Comparison of ENCODE assay signal across 8 cellular contexts in genomic region chr19:33621811-33622504, GRCh38. TPM values are rescaled to one million over a fixed set of nuclear protein-coding genes. Genes with fewer than 3 reads are reported as not detected.
DNase-seq lines count a peak whose midpoint lies in the region; ATAC-seq and TF ChIP-seq lines count a peak whose summit lies in the region.

Gene CHST8 (plus strand): TSS chr19:33621953. CDS start chr19:33689262, 67,309 bp downstream.

- H3K9ac ChIP-seq in IMR-90 (ENCODE audit: low read depth, low read length), result no peak within 1 kb of the TSS
- H3K9ac ChIP-seq in mammary epithelial cell (ENCODE audit: insufficient read depth, low read length), result no peak within 1 kb of the TSS

- no peak within 1 kb of the TSS for H4K8ac ChIP-seq in IMR-90 (ENCODE audit: low read depth in 2 of 2, low read length in 2 of 2)

- H3K4me1 ChIP-seq in IMR-90 (ENCODE audit: control insufficient read depth, insufficient read depth, low read length) (no peaks in the 10 kb centered on the region), mammary epithelial cell (ENCODE audit: insufficient read depth, low read length) (peaks cover 10% of the 10 kb centered on the region), vagina (peaks cover 17% of the 10 kb centered on the region)

- no peak within 1 kb of the TSS for H2BK15ac ChIP-seq in IMR-90 (ENCODE audit: low read depth, low read length)

- H2AK5ac ChIP-seq in IMR-90 (ENCODE audit: low read depth, low read length), result no peak within 1 kb of the TSS

- intact Hi-C loops in IMR-90 (cut with micrococcal nuclease) (no loop called here), mammary epithelial cell (cut with micrococcal nuclease) (no loop called here), vagina (cut with DNase I) (no loop called here)

- ATAC-seq in IMR-90 (ENCODE audit: low read depth), result peak; percentile 91
- peak; percentile 91 for ATAC-seq in left lobe of liver
- ATAC-seq in HG02970 (IDR thresholded peaks at IDR 0.05; ENCODE audit: low FRiP score, unreplicated experiment), result no peak
- ATAC-seq in HG03097 (IDR thresholded peaks at IDR 0.05; ENCODE audit: low FRiP score, unreplicated experiment), result no peak

- no peaks in the 10 kb centered on the region for H4K20me1 ChIP-seq in IMR-90 (ENCODE audit: insufficient read depth, low read length)
- no peaks in the 10 kb centered on the region for H4K20me1 ChIP-seq in mammary epithelial cell (ENCODE audit: insufficient read depth, low read length)

- H2BK120ac ChIP-seq in IMR-90 (ENCODE audit: low read depth, low read length), result no peak within 1 kb of the TSS

- H3K79me2 ChIP-seq in mammary epithelial cell (ENCODE audit: insufficient read depth, low read length), result no peaks in the 10 kb centered on the region

- H3K4me3 ChIP-seq in IMR-90 (ENCODE audit: insufficient read depth, low read depth, low read length) (peak within 1 kb of the TSS; percentile 29), mammary epithelial cell (replicated peaks in 1 of 3; ENCODE audit: insufficient read depth in 1 of 3, low read depth in 2 of 3, low read length in 3 of 3) (peak within 1 kb of the TSS; percentile 27 to 46 (median 44)), vagina (peak within 1 kb of the TSS; percentile 42 to 47)

- in situ Hi-C loops in IMR-90 (cut with MboI; ENCODE audit: low sequenced_read_pairs) (no loop called here), mammary epithelial cell (cut with MboI; ENCODE audit: low sequenced_read_pairs in 2 of 2) (no loop called here)

- 3% methylated on average over 18 of the region's 96 CpGs; no CpG with 5 or more reads in 1 of the 2 experiments for WGBS in IMR-90 (ENCODE audit: extremely low coverage in 2 of 2, insufficient read length in 1 of 2), 2 experiments
- 0% methylated on average over 3 of the region's 96 CpGs for WGBS in mammary epithelial cell (ENCODE audit: low coverage, missing lambda C conversion rate)

- no peaks in the 10 kb centered on the region for H3K9me1 ChIP-seq in IMR-90 (ENCODE audit: insufficient read depth, low read length)

- H3K27me3 ChIP-seq in IMR-90 (ENCODE audit: control insufficient read depth, insufficient read depth, low read length) (peaks cover 39% of the 10 kb centered on the region), mammary epithelial cell (ENCODE audit: insufficient read depth, low read length) (peaks cover 18% of the 10 kb centered on the region), vagina (no peaks in the 10 kb centered on the region)

- no peak for TF ChIP-seq RAD21 in IMR-90 (IDR thresholded peaks at IDR 0.05; ENCODE audit: low read length)

- H3K4ac ChIP-seq in IMR-90 (ENCODE audit: low read depth, low read length), result no peak within 1 kb of the TSS

- H4K91ac ChIP-seq in IMR-90 (ENCODE audit: insufficient read depth, low read depth, low read length), result no peak within 1 kb of the TSS

- H3K27ac ChIP-seq in IMR-90 (ENCODE audit: insufficient read depth, low read length), result no peak within 1 kb of the TSS
- H3K27ac ChIP-seq in mammary epithelial cell (ENCODE audit: insufficient read depth, low read depth, low read length), result no peak within 1 kb of the TSS
- H3K27ac ChIP-seq in vagina, result no peak within 1 kb of the TSS

- H3K56ac ChIP-seq in IMR-90 (ENCODE audit: extremely low read depth, insufficient read depth, low read length), result no peak within 1 kb of the TSS

- H2AFZ ChIP-seq in IMR-90 (replicated peaks; ENCODE audit: low read length, poor library complexity) (peak within 1 kb of the TSS; percentile 70), mammary epithelial cell (ENCODE audit: low read depth, low read length) (peak within 1 kb of the TSS; percentile 69)

- H3K14ac ChIP-seq in IMR-90 (replicated peaks; ENCODE audit: low read depth, low read length), result no peak within 1 kb of the TSS

- H3K36me3 ChIP-seq in IMR-90 (ENCODE audit: control insufficient read depth, insufficient read depth, low read length), result no peaks in the 10 kb centered on the region
- no peaks in the 10 kb centered on the region for H3K36me3 ChIP-seq in mammary epithelial cell (ENCODE audit: insufficient read depth, low read length)
- no peaks in the 10 kb centered on the region for H3K36me3 ChIP-seq in vagina

- H3K23ac ChIP-seq in IMR-90 (ENCODE audit: low read depth, low read length), result no peak within 1 kb of the TSS

- H2AK9ac ChIP-seq in IMR-90 (replicated peaks; ENCODE audit: low read depth, low read length, poor library complexity), result no peak within 1 kb of the TSS

- DNase-seq in AG08395 (ENCODE audit: low spot score) (peak; percentile 61), IMR-90 (no peak), mammary epithelial cell (peak; percentile 29), left lobe of liver (ENCODE audit: low spot score) (peak; percentile 53), vagina (ENCODE audit: extremely low spot score in 2 of 2) (no peak)
- DNase-seq in stimulated activated CD4-positive, alpha-beta T cell treated with anti-CD3 and anti-CD28 coated beads, Interleukin-4, amount 100 ng/mL, for 24 hours, result no peak

- no peak within 1 kb of the TSS for H2BK20ac ChIP-seq in IMR-90 (ENCODE audit: low read depth, low read length)

- H2BK5ac ChIP-seq in IMR-90 (ENCODE audit: low read depth, low read length, poor library complexity, severe bottlenecking), result no peak within 1 kb of the TSS

- H3K79me1 ChIP-seq in IMR-90 (ENCODE audit: low read depth in 1 of 2, low read length in 2 of 2), result no peaks in the 10 kb centered on the region

- no peak within 1 kb of the TSS for H4K5ac ChIP-seq in IMR-90 (ENCODE audit: low read depth, low read length)

- H3K18ac ChIP-seq in IMR-90 (ENCODE audit: low read depth, low read length), result no peak within 1 kb of the TSS

- no TSS peak for BruUV-seq in IMR-90 (replicated peaks; lab: Mats Ljungman, UMichigan)
- no TSS peak for BruUV-seq in mammary epithelial cell (replicated peaks; lab: Mats Ljungman, UMichigan)

- CTCF ChIA-PET in IMR-90 (lab: Yijun Ruan, JAX) (no interaction called here), mammary epithelial cell (lab: Charles Lee; ENCODE audit: low non-redundant PET) (no interaction called here)

- H3K4me2 ChIP-seq in IMR-90 (ENCODE audit: low read depth, low read length) (no peak within 1 kb of the TSS; the same call in 1 of the 2 replicates), mammary epithelial cell (ENCODE audit: insufficient read depth, low read depth, low read length) (peak within 1 kb of the TSS; percentile 88)

- dilution Hi-C loops in IMR-90 (cut with HindIII; ENCODE audit: low sequenced_read_pairs, unreplicated experiment) (no loop called here), mammary epithelial cell (cut with HindIII; ENCODE audit: low sequenced_read_pairs) (no loop called here)

- no peak for TF ChIP-seq CTCF in IMR-90 (conservative IDR thresholded peaks at IDR 0.05; ENCODE audit: low read depth, low read length)
- TF ChIP-seq CTCF in mammary epithelial cell (conservative IDR thresholded peaks at IDR 0.05 in 1 of 2, IDR thresholded peaks at IDR 0.05 in 1 of 2; ENCODE audit: extremely low read depth in 1 of 2, insufficient read depth in 1 of 2, low read depth in 1 of 2, low read length in 2 of 2), result no peak
- no peak for TF ChIP-seq CTCF in vagina (IDR thresholded peaks at IDR 0.05)

- TF ChIP-seq POLR2A in IMR-90 (IDR thresholded peaks at IDR 0.05; ENCODE audit: low read depth, low read length) (no peak), vagina (IDR thresholded peaks at IDR 0.05) (peak in 1 of 2 donors; percentile 15)

- no peaks in the 10 kb centered on the region for H3K9me3 ChIP-seq in IMR-90 (ENCODE audit: control insufficient read depth, insufficient read depth, low read length)
- H3K9me3 ChIP-seq in mammary epithelial cell (replicated peaks; ENCODE audit: insufficient read depth, low read length), result no peaks in the 10 kb centered on the region
- H3K9me3 ChIP-seq in vagina, result no peaks in the 10 kb centered on the region

- POLR2A ChIA-PET in IMR-90 (lab: Charles Lee; ENCODE audit: unreplicated experiment), result no interaction called here

TF ChIP-seq in IMR-90, 13 proteins besides CTCF, POLR2A, EP300 and RAD21 (continues in another document):
- no peak for TF ChIP-seq BHLHE40 (IDR thresholded peaks at IDR 0.05; ENCODE audit: low read depth, low read length)
- no peak for TF ChIP-seq MAZ (IDR thresholded peaks at IDR 0.05; ENCODE audit: borderline replicate concordance, low read depth, low read length)
- TF ChIP-seq FOS (IDR thresholded peaks at IDR 0.05; ENCODE audit: low read depth, low read length), result no peak
- no peak for TF ChIP-seq ELK1 (IDR thresholded peaks at IDR 0.05; ENCODE audit: borderline replicate concordance, low read depth, low read length)
- no peak for TF ChIP-seq CHD1 (IDR thresholded peaks at IDR 0.05; ENCODE audit: low read depth, low read length)
- TF ChIP-seq MAFK (IDR thresholded peaks at IDR 0.05; ENCODE audit: low read depth, low read length), result no peak
- no peak for TF ChIP-seq RFX5 (IDR thresholded peaks at IDR 0.05; ENCODE audit: low read depth, low read length)
- no peak for TF ChIP-seq NFE2L2 (IDR thresholded peaks at IDR 0.05; ENCODE audit: low read depth, low read length)
- no peak for TF ChIP-seq RCOR1 (IDR thresholded peaks at IDR 0.05; ENCODE audit: insufficient replicate concordance, low read length)
- no peak for TF ChIP-seq SMC3 (IDR thresholded peaks at IDR 0.05; ENCODE audit: low read depth, low read length)
- no peak for TF ChIP-seq CEBPB (IDR thresholded peaks at IDR 0.05; ENCODE audit: low read depth, low read length)
- TF ChIP-seq USF2 (IDR thresholded peaks at IDR 0.05; ENCODE audit: low read depth, low read length), result no peak

RNA-seq across cellular contexts. Expression of gene CHST8, which starts in this region (rescaled TPM):
- total RNA-seq in IMR-90 (2012; rRNA removed), result not detected in 2 replicates
- not detected in 2 replicates for polyA plus RNA-seq in IMR-90 (2012; rRNA removed)
- 0.02 TPM in 1 of 2 replicates, not detected in the other for polyA plus RNA-seq in IMR-90 (2012; cell fraction: cytosol; rRNA removed)
- polyA plus RNA-seq in IMR-90 (2012; cell fraction: nucleus; rRNA removed; ENCODE audit: low replicate concordance), result not detected in 2 replicates
- total RNA-seq in mammary epithelial cell, result under 1 TPM in 1 of 2 donors, not detected in 1; 0.49 TPM
- polyA plus RNA-seq in mammary epithelial cell, result 0.10 TPM
- not detected for polyA minus RNA-seq in mammary epithelial cell
- total RNA-seq in left lobe of liver, result 0.28 TPM
- 3.2 TPM for total RNA-seq in vagina

Comparison
In these comparisons a context has a peak if more than half of its experiments do, and no peak if none do; other contexts are left out.
1. Peak in ATAC-seq and H3K4me3 ChIP-seq in IMR-90; RNA of the gene not detected or under 1 TPM.
2. Peak in DNase-seq, H3K4me3 ChIP-seq and H3K4me2 ChIP-seq in mammary epithelial cell; RNA of the gene not detected or under 1 TPM.
3. Peak in DNase-seq and ATAC-seq in left lobe of liver; RNA of the gene not detected or under 1 TPM.